ENCODE assay signal across 8 cellular contexts in the genomic region with DNA sequence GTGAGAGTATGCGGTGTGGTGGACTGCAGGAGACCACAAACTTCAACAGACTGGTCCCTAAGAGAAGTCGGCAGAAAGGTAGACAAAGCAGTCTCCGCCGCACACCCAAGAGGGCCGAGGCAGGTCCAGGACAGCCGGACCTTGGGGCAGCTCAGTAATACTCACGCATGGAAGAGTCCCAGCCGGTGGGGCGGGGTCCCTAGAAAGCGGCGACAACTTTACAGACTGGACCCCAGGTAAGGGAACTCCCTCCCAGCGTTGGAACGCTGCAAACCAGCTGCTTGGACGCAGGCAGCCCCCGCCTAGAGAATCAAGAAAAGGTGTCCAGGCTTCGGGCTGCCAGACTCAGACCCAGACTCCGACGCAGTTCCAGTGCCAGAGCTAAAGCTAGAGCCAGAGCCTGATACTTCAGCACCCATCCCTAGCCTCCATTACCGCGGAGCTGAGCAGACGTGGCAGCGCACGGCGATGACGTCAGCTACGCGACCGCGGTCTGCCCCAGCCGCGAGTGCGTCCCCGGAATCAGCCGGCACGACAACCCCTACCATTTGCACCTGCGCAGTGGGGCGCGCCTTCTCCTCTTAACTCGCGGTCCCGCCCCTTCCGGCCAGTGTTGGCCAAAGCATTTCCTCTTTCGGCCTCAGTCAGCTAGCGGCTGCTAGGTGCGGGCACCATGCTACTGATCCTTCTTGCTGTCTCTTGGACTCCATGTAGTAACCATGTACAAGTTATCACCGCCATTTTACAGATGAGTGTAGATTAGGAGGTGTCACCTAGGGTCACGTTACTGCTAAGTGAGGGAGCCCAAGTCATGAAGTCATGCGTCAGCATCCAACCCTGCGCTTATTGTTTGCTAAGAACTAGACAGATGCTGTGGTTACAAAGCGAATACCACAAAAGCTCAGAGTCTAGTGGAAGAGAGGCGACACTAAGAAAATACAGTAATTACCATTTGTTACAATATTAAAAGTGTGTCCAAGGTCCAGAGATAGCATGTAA. TPM values are rescaled to one million over a fixed set of nuclear protein-coding genes. Genes with fewer than 3 reads are reported as not detected.
DNase-seq lines count a peak whose midpoint lies in the region; ATAC-seq, FAIRE-seq and TF ChIP-seq lines count a peak whose summit lies in the region.

A gene with protein sequence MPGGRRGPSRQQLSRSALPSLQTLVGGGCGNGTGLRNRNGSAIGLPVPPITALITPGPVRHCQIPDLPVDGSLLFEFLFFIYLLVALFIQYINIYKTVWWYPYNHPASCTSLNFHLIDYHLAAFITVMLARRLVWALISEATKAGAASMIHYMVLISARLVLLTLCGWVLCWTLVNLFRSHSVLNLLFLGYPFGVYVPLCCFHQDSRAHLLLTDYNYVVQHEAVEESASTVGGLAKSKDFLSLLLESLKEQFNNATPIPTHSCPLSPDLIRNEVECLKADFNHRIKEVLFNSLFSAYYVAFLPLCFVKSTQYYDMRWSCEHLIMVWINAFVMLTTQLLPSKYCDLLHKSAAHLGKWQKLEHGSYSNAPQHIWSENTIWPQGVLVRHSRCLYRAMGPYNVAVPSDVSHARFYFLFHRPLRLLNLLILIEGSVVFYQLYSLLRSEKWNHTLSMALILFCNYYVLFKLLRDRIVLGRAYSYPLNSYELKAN (minus strand): TSS at position 445 of the 999 bp plus-strand sequence. CDS start 1,541 bp downstream, outside the sequence.

- H3K36me3 ChIP-seq in NT2/D1 (ENCODE audit: insufficient read depth, insufficient read length, low read length) (peaks cover 37% of the 10 kb centered on the region), H1 (ENCODE audit: control insufficient read depth in 2 of 4, insufficient read depth in 4 of 4, low read length in 3 of 4) (peaks cover 2 to 32% (median 7%) of the 10 kb centered on the region in 4 experiments; a peak in 6 of 8 replicates)

- peak within 1 kb of the TSS; percentile 28 for H3K23ac ChIP-seq in H1 (ENCODE audit: insufficient read length)

- FAIRE-seq in H1 (lab: Jason Lieb, UNC), result peak; percentile 71

- CTCF ChIA-PET in activated CD8-positive, alpha-beta memory T cell treated with anti-CD3 and anti-CD28 coated beads, Interleukin-2, amount 10 ng/mL, durations not matched to agents 7 days and 5 days (lab: Charles Lee), result interaction anchor here (0.6 to 2.9 kb wide), 14 partner anchors 10 to 581 kb away, joined by 3 to 12 read pairs (median 4); a partner anchor contains a TSS
- CTCF ChIA-PET in H1 (lab: Charles Lee; ENCODE audit: partially characterized antibody), result interaction anchor here (0.6 to 2.3 kb wide), 5 partner anchors 10 to 329 kb away, joined by 3 to 8 read pairs (median 4); no protein-coding TSS in a partner anchor

- H2AFZ ChIP-seq in H1 (ENCODE audit: low read length), result peak within 1 kb of the TSS; percentile 92

- peak within 1 kb of the TSS; percentile 98 for H3K27ac Mint-ChIP-seq in activated CD8-positive, alpha-beta memory T cell treated with anti-CD3 and anti-CD28 coated beads, Interleukin-2, amount 10 ng/mL, durations not matched to agents 7 days and 5 days
- peak within 1 kb of the TSS; percentile 100 for H3K27ac Mint-ChIP-seq in memory B cell

- H3K36me3 Mint-ChIP-seq in activated CD8-positive, alpha-beta memory T cell treated with anti-CD3 and anti-CD28 coated beads, Interleukin-2, amount 10 ng/mL, durations not matched to agents 7 days and 5 days, result peaks cover 34% of the 10 kb centered on the region
- peaks cover 9% of the 10 kb centered on the region for H3K36me3 Mint-ChIP-seq in memory B cell

- peaks cover 53% of the 10 kb centered on the region for H3K4me1 Mint-ChIP-seq in activated CD8-positive, alpha-beta memory T cell treated with anti-CD3 and anti-CD28 coated beads, Interleukin-2, amount 10 ng/mL, durations not matched to agents 7 days and 5 days
- peaks cover 18% of the 10 kb centered on the region for H3K4me1 Mint-ChIP-seq in memory B cell

- peak; percentile 100 for DNase-seq in COR-L47 (lab: John Stamatoyannopoulos, UW)
- peak; percentile 27 to 98 (median 94) for DNase-seq in HUDEP-2 (lab: John Stamatoyannopoulos, UW; ENCODE audit: unreplicated experiment in 76 of 76)
- peak; percentile 98 for DNase-seq in NT2/D1 (ENCODE audit: low read depth, low spot score)
- DNase-seq in activated CD8-positive, alpha-beta memory T cell treated with anti-CD3 and anti-CD28 coated beads, Interleukin-2, amount 10 ng/mL, durations not matched to agents 7 days and 5 days, result peak; percentile 99
- peak; percentile 93 to 100 for DNase-seq in H1 (ENCODE audit: low read depth in 1 of 2, low spot score in 2 of 2)
- DNase-seq in memory B cell (ENCODE audit: low spot score in 2 of 2), result peak; percentile 99
- peak; percentile 98 for DNase-seq in stimulated activated CD8-positive, alpha-beta memory T cell treated with anti-CD3 and anti-CD28 coated beads, Interleukin-12 subunit alpha, Interleukin-12 subunit beta, amount 100 ng/mL, for 24 hours (ENCODE audit: extremely low read depth)

- H3K27me3 Mint-ChIP-seq in activated CD8-positive, alpha-beta memory T cell treated with anti-CD3 and anti-CD28 coated beads, Interleukin-2, amount 10 ng/mL, durations not matched to agents 7 days and 5 days, result peaks cover 2% of the 10 kb centered on the region
- no peaks in the 10 kb centered on the region for H3K27me3 Mint-ChIP-seq in memory B cell

- ATAC-seq in GM21381 (IDR thresholded peaks at IDR 0.05; ENCODE audit: unreplicated experiment) (peak; percentile 92), memory B cell (ENCODE audit: low read depth) (peak; percentile 82)
- peak; percentile 90 for ATAC-seq in activated CD8-positive, alpha-beta memory T cell treated with anti-CD3 and anti-CD28 coated beads, Interleukin-2, amount 10 ng/mL, durations not matched to agents 7 days and 5 days

- H3K4me3 ChIP-seq in NT2/D1 (ENCODE audit: insufficient read length, low read depth) (peak within 1 kb of the TSS; percentile 90), H1 (ENCODE audit: extremely low read depth in 1 of 4, insufficient read depth in 2 of 4, low read depth in 3 of 4, low read length in 4 of 4) (peak within 1 kb of the TSS; percentile 88 to 98 (median 95))

- TF ChIP-seq EP300 in H1 (IDR thresholded peaks at IDR 0.05; ENCODE audit: borderline replicate concordance in 1 of 2, low read depth in 2 of 2, low read length in 2 of 2), result peak in 1 of 2 experiments; percentile 82; a peak in 1 of 3 replicates

- TF ChIP-seq CTCF in H1 (IDR thresholded peaks at IDR 0.05; ENCODE audit: control extremely low read depth in 1 of 3, insufficient read depth in 1 of 3, low read depth in 1 of 3, low read length in 3 of 3), result peak in 2 of 3 experiments; percentile 0 to 3; a peak in 2 of 4 replicates

- 0 out of 4 replicates have a peak, but pooled peaks of 1 of the 2 experiments have one; percentile 4 for TF ChIP-seq RAD21 in H1 (IDR thresholded peaks at IDR 0.05 in 1 of 2, conservative IDR thresholded peaks at IDR 0.05 in 1 of 2; ENCODE audit: low read depth in 2 of 2, low read length in 2 of 2)

- H3K4me1 ChIP-seq in NT2/D1 (ENCODE audit: insufficient read depth, insufficient read length), result no peaks in the 10 kb centered on the region
- H3K4me1 ChIP-seq in H1 (replicated peaks in 1 of 4; ENCODE audit: control insufficient read depth in 3 of 4, insufficient read depth in 4 of 4, low read length in 3 of 4), result peaks cover 0 to 5% (median 1%) of the 10 kb centered on the region in 4 experiments; a peak in 5 of 7 replicates

- H4K91ac ChIP-seq in H1 (replicated peaks; ENCODE audit: insufficient read length, low read length), result peak within 1 kb of the TSS; percentile 97

- peak; percentile 89 to 99 for TF ChIP-seq POLR2A in H1 (IDR thresholded peaks at IDR 0.05; ENCODE audit: control extremely low read depth in 1 of 2, low read depth in 2 of 2, low read length in 2 of 2)

- WGBS in H1 (ENCODE audit: extremely low coverage in 1 of 2, insufficient coverage in 1 of 2, insufficient read length in 1 of 2, insufficient replicate concordance in 2 of 2, low coverage in 1 of 2, low lambda C conversion rate in 2 of 2, missing lambda C conversion rate in 1 of 2), 2 experiments, result 9% methylated on average over 41 of the region's 51 CpGs; no CpG with 5 or more reads in 1 of the 2 experiments

- H2BK20ac ChIP-seq in H1 (ENCODE audit: low read length), result no peak within 1 kb of the TSS

- H2BK15ac ChIP-seq in H1 (ENCODE audit: low read length), result no peak within 1 kb of the TSS

- H3K56ac ChIP-seq in H1 (replicated peaks; ENCODE audit: insufficient read length, low read depth, low read length), result peak within 1 kb of the TSS; percentile 72

- peak within 1 kb of the TSS; percentile 73; the same call in 1 of the 2 replicates for H3K18ac ChIP-seq in H1 (ENCODE audit: extremely low read depth, low read length)

- H3K23me2 ChIP-seq in H1 (ENCODE audit: low read depth, low read length), result peaks cover 4% of the 10 kb centered on the region

- peak within 1 kb of the TSS; percentile 89 for H3K4me3 Mint-ChIP-seq in activated CD8-positive, alpha-beta memory T cell treated with anti-CD3 and anti-CD28 coated beads, Interleukin-2, amount 10 ng/mL, durations not matched to agents 7 days and 5 days
- peak within 1 kb of the TSS; percentile 93 for H3K4me3 Mint-ChIP-seq in memory B cell

- H2BK120ac ChIP-seq in H1 (replicated peaks; ENCODE audit: low read depth, low read length), result no peak within 1 kb of the TSS

- H3K79me2 ChIP-seq in H1 (ENCODE audit: control insufficient read depth in 1 of 2, insufficient read depth in 2 of 2, low read length in 2 of 2), result peaks cover 7 to 39% of the 10 kb centered on the region in 2 experiments

- H3K9me3 Mint-ChIP-seq in activated CD8-positive, alpha-beta memory T cell treated with anti-CD3 and anti-CD28 coated beads, Interleukin-2, amount 10 ng/mL, durations not matched to agents 7 days and 5 days (ENCODE audit: low read depth), result no peaks in the 10 kb centered on the region
- peaks cover 1% of the 10 kb centered on the region for H3K9me3 Mint-ChIP-seq in memory B cell

- H4K5ac ChIP-seq in H1 (ENCODE audit: insufficient read length, low read depth, low read length), result peak within 1 kb of the TSS; percentile 96

- peak within 1 kb of the TSS; percentile 84 for H3K27ac ChIP-seq in H1 (ENCODE audit: low read depth, low read length)

- H3K4ac ChIP-seq in H1 (replicated peaks; ENCODE audit: insufficient read length, low read depth, low read length), result peak within 1 kb of the TSS; percentile 99

- H3K79me1 ChIP-seq in H1 (ENCODE audit: low read depth, low read length), result peaks cover 2% of the 10 kb centered on the region; the same call in 1 of the 2 replicates

- peak within 1 kb of the TSS; percentile 83 for H2BK5ac ChIP-seq in H1 (ENCODE audit: low read depth, low read length)

- peak within 1 kb of the TSS; percentile 7; the same call in 1 of the 2 replicates for H2BK12ac ChIP-seq in H1 (ENCODE audit: low read depth, low read length)

- H2AK5ac ChIP-seq in H1 (ENCODE audit: low read depth, low read length), result peak within 1 kb of the TSS; percentile 17; the same call in 1 of the 2 replicates

- POLR2A ChIA-PET in H1 (lab: Charles Lee; ENCODE audit: partially characterized antibody), result interaction anchor here (0.5 to 3.3 kb wide), 19 partner anchors 9 to 632 kb away, joined by 3 to 24 read pairs (median 4); a partner anchor contains a TSS

- peak within 1 kb of the TSS; percentile 98 for H4K8ac ChIP-seq in H1 (ENCODE audit: extremely low read depth, insufficient read depth, low read length)

- peaks cover 0 to 2% of the 10 kb centered on the region in 2 experiments for H4K20me1 ChIP-seq in H1 (replicated peaks in 1 of 2; ENCODE audit: control insufficient read depth in 1 of 2, insufficient read depth in 2 of 2, low read length in 2 of 2)

- H3K9me3 ChIP-seq in NT2/D1 (ENCODE audit: insufficient read depth, low read length) (no peaks in the 10 kb centered on the region), H1 (ENCODE audit: insufficient read depth in 2 of 2, low read depth in 1 of 2, low read length in 1 of 2) (no peaks in the 10 kb centered on the region)

- H3K9ac ChIP-seq in NT2/D1 (ENCODE audit: insufficient read length, low read depth) (peak within 1 kb of the TSS; percentile 97), H1 (replicated peaks in 1 of 4; ENCODE audit: extremely low read depth in 1 of 4, low read depth in 3 of 4, low read length in 3 of 4) (peak within 1 kb of the TSS; percentile 80 to 97 (median 92))

- peak within 1 kb of the TSS; percentile 74 to 75 for H3K4me2 ChIP-seq in H1 (ENCODE audit: insufficient read depth in 1 of 2, low read depth in 2 of 2, low read length in 2 of 2)

- no peaks in the 10 kb centered on the region for H3K27me3 ChIP-seq in NT2/D1 (ENCODE audit: insufficient read depth, insufficient read length)
- no peaks in the 10 kb centered on the region for H3K27me3 ChIP-seq in H1 (replicated peaks in 1 of 4; ENCODE audit: control insufficient read depth in 3 of 4, extremely low read depth in 1 of 4, insufficient read depth in 3 of 4, low read length in 3 of 4)

- H3K14ac ChIP-seq in H1 (ENCODE audit: insufficient read length), result peak within 1 kb of the TSS; percentile 27

RNA-seq across cellular contexts. Expression of the gene that starts here (rescaled TPM):
- total RNA-seq in activated CD8-positive, alpha-beta memory T cell treated with anti-CD3 and anti-CD28 coated beads, Interleukin-2, amount 10 ng/mL, durations not matched to agents 7 days and 5 days, result 10 to 100 TPM; 35.2 to 42.6 TPM
- total RNA-seq in H1 (2021; fragmentation: NEBNext Ultra II Directional; extraction: Animal tissue kit (Norgen Biotek cat#: 25700)), result 36.1 and 43.7 TPM in 2 replicates
- polyA plus RNA-seq in H1 (2011; rRNA removed), result 17.3 and 26.8 TPM in 2 replicates
- 16.5 TPM for polyA plus RNA-seq in H1 (2011; cell fraction: cytosol; rRNA removed)
- 32.4 TPM for polyA plus RNA-seq in H1 (2011; cell fraction: nucleus; rRNA removed)
- 30.0 to 37.6 TPM (median 31.5 TPM) in 4 replicates for polyA plus RNA-seq in H1 (2012, experiment 1 of 2)
- polyA plus RNA-seq in H1 (2012, experiment 2 of 2), result 16.3 TPM
- 28.2 TPM for polyA plus RNA-seq in H1 (2013, experiment 1 of 2)
- 27.4 TPM for polyA plus RNA-seq in H1 (2013, experiment 2 of 2)
- polyA minus RNA-seq in H1 (2011; rRNA and poly(A)+ RNA removed), result 59.8 and 97.0 TPM in 2 replicates
- polyA minus RNA-seq in H1 (2011; cell fraction: cytosol; rRNA and poly(A)+ RNA removed), result 9.2 TPM
- 57.6 TPM for polyA minus RNA-seq in H1 (2011; cell fraction: nucleus; rRNA and poly(A)+ RNA removed)

Comparison
In these comparisons a context has a peak if more than half of its experiments do, and no peak if none do; other contexts are left out.
1. Peak in every context shown above with its lines: DNase-seq, ATAC-seq, H3K4me3 ChIP-seq and H3K27ac ChIP-seq.